9 cellular contexts compared by ENCODE assay signal in genomic region chr3:16286672-16287604, GRCh38. TPM values are rescaled to one million over a fixed set of nuclear protein-coding genes. Genes with fewer than 3 reads are reported as not detected.
DNase-seq lines count a peak whose midpoint lies in the region; ATAC-seq lines count a peak whose summit lies in the region.
"Had no signal": no experiment of that assay in that cellular context is flagged by ENCODE, and none has a peak within 500 bp of the region (broad histone marks: within the 10 kb centered on the region; RNA-seq: fewer than 3 reads in every experiment).

No MANE protein-coding gene starts in this region.

- H3K9me3 ChIP-seq in esophagus (ENCODE audit: control insufficient read depth in 2 of 2, insufficient read depth in 1 of 2, low read depth in 1 of 2, low read length in 1 of 2): no peaks in the 10 kb centered on the region
- H3K9me3 ChIP-seq: tibial artery had no signal

- H3K4me3 ChIP-seq in esophagus (ENCODE audit: low read depth in 1 of 2, low read length in 2 of 2): peak overlapping the region; percentile 17 to 36
- H3K4me3 ChIP-seq: tibial artery had no signal

- 67 to 68% methylated on average over 6 of the region's 6 CpGs for WGBS in esophagus, 2 donors

- DNase-seq in activated T-cell treated with anti-CD3 and anti-CD28 coated beads, Interleukin-2, amount 50 U/mL, for 4 hours: no peak
- DNase-seq in activated T-cell treated with anti-CD3 and anti-CD28 coated beads for 4 hours (no peak), T-cell (peak in 2 of 34 experiments; percentile 17 to 34), superior temporal gyrus (ENCODE audit: extremely low spot score) (peak; percentile 35)
- no peak for DNase-seq in activated CD8-positive, alpha-beta memory T cell treated with anti-CD3 and anti-CD28 coated beads, Interleukin-2, amount 50 U/mL, for 48 hours
- DNase-seq: tibial artery had no signal

- H3K27ac Mint-ChIP-seq in T-cell: peak overlapping the region; percentile 98 to 99

- H3K36me3 Mint-ChIP-seq in activated T-cell treated with anti-CD3 and anti-CD28 coated beads, Interleukin-2, amount 50 U/mL, for 4 hours (ENCODE audit: insufficient read depth): peaks cover 15% of the 10 kb centered on the region
- peaks cover 19% of the 10 kb centered on the region for H3K36me3 Mint-ChIP-seq in T-cell

- H3K27me3 Mint-ChIP-seq in activated T-cell treated with anti-CD3 and anti-CD28 coated beads, Interleukin-2, amount 50 U/mL, for 4 hours (ENCODE audit: low read depth): no peaks in the 10 kb centered on the region
- H3K27me3 Mint-ChIP-seq in T-cell: no peaks in the 10 kb centered on the region

- H3K36me3 ChIP-seq in esophagus (ENCODE audit: control insufficient read depth in 2 of 2, insufficient read depth in 2 of 2, low read length in 1 of 2): peaks cover 3 to 4% of the 10 kb centered on the region in 2 donors

- no peaks in the 10 kb centered on the region for H3K27me3 ChIP-seq in esophagus (ENCODE audit: control insufficient read depth in 1 of 2, insufficient read depth in 2 of 2, low read length in 2 of 2)
- H3K27me3 ChIP-seq: tibial artery had no signal

- ATAC-seq in activated T-cell treated with anti-CD3 and anti-CD28 coated beads, Interleukin-2, amount 50 U/mL, for 4 hours: no peak
- ATAC-seq in T-cell (replicated peaks in 1 of 4): peak in 2 of 4 experiments; percentile 6 to 11
- ATAC-seq in GM19452 (IDR thresholded peaks at IDR 0.05; ENCODE audit: unreplicated experiment): no peak
- ATAC-seq in GM18858 (IDR thresholded peaks at IDR 0.05; ENCODE audit: unreplicated experiment): no peak

- H3K4me3 Mint-ChIP-seq in activated T-cell treated with anti-CD3 and anti-CD28 coated beads, Interleukin-2, amount 50 U/mL, for 4 hours: peak overlapping the region; percentile 80
- H3K4me3 Mint-ChIP-seq in T-cell: peak overlapping the region; percentile 91 to 98 (median 97)

- H3K4me1 ChIP-seq in esophagus (ENCODE audit: control insufficient read depth in 2 of 2, insufficient read depth in 2 of 2, low read length in 1 of 2): no peaks in the 10 kb centered on the region

- peak overlapping the region; percentile 40 to 58 for H3K27ac ChIP-seq in esophagus (ENCODE audit: low read depth in 2 of 2, low read length in 1 of 2)

- peaks cover 84% of the 10 kb centered on the region for H3K4me1 Mint-ChIP-seq in activated T-cell treated with anti-CD3 and anti-CD28 coated beads, Interleukin-2, amount 50 U/mL, for 4 hours (ENCODE audit: low read depth)
- peaks cover 66 to 75% (median 67%) of the 10 kb centered on the region in 3 donors for H3K4me1 Mint-ChIP-seq in T-cell

- CTCF ChIA-PET in T-cell (lab: Charles Lee): interaction anchor here (0.5 to 8.8 kb wide), 19 partner anchors 9 to 265 kb away, joined by 3 to 120 read pairs (median 4); partner anchors contain the start of genes DPH3 (in 1 of the 2) and OXNAD1 (in 1 of the 2)

- POLR2A ChIA-PET in T-cell (lab: Charles Lee): interaction anchor here (0.6 to 2.2 kb wide), 16 partner anchors 8 to 485 kb away, joined by 3 to 31 read pairs (median 5); partner anchors contain the start of genes OXNAD1 (in 2 of the 2) and DPH3 (in 1 of the 2)

- H3K9me3 Mint-ChIP-seq in activated T-cell treated with anti-CD3 and anti-CD28 coated beads, Interleukin-2, amount 50 U/mL, for 4 hours: no peaks in the 10 kb centered on the region
- no peaks in the 10 kb centered on the region for H3K9me3 Mint-ChIP-seq in T-cell

RNA-seq across cellular contexts. Expression of gene OXNAD1, which starts 21.9 kb away (rescaled TPM):
- total RNA-seq in activated T-cell treated with anti-CD3 and anti-CD28 coated beads, Interleukin-2, amount 50 U/mL, for 4 hours: 10 to 100 TPM; 24.6 to 25.5 (median 24.8) TPM
- total RNA-seq in T-cell: 100 to 1,000 TPM in 3 of 5 donors, 10 to 100 TPM in 2; 78.5 to 218 (median 101) TPM
- 1 to 10 TPM; 4.9 to 6.6 TPM for polyA plus RNA-seq in esophagus

RNA-seq across cellular contexts. Expression of gene DPH3, which starts 22.2 kb away (rescaled TPM):
- total RNA-seq in activated T-cell treated with anti-CD3 and anti-CD28 coated beads, Interleukin-2, amount 50 U/mL, for 4 hours: 10 to 100 TPM; 30.2 to 37.9 (median 33.4) TPM
- 10 to 100 TPM; 13.1 to 19.0 (median 14.4) TPM for total RNA-seq in T-cell
- polyA plus RNA-seq in esophagus: 1 to 10 TPM; 5.2 to 7.8 TPM
